In the genomic region with DNA sequence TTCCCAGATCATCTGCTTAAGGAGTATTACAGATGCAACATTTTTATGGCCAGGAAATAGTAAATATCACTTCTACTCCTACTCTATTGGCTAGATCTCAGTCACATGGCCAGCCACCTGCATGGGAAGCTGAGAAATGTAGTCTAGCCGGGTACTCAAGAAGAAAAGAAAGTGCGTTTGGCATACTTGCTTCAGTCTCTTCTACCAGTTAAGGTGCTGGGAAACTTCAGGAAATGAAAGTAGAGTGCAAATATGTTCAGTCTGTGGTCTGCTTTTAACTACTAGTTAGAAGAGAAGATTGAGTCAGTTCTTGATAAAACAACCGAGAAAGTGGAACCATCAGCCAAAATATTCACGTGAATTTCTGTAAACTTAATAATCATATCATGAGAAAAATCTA, we compare ENCODE assay signal across 9 cellular contexts.
A peak's percentile ranks its signal among the peaks of the same experiment; 100 is the strongest.
DNase-seq lines count a peak whose midpoint lies in the region; ATAC-seq and TF ChIP-seq lines count a peak whose summit lies in the region.
"Had no signal": no experiment of that assay in that cellular context is flagged by ENCODE, and none has a peak within 500 bp of the region (broad histone marks: within the 10 kb centered on the region; RNA-seq: fewer than 3 reads in every experiment).

No MANE protein-coding gene starts in this region.

- no peaks in the 10 kb centered on the region for H3K4me1 Mint-ChIP-seq in Calu3 (ENCODE audit: low read depth, unreplicated experiment)

- no TSS peak for BruUV-seq in Calu3 (replicated peaks; lab: Mats Ljungman, UMichigan)

- no peaks in the 10 kb centered on the region for H3K27me3 Mint-ChIP-seq in Calu3 (ENCODE audit: unreplicated experiment)

- no peaks in the 10 kb centered on the region for H3K9me3 Mint-ChIP-seq in Calu3 (ENCODE audit: low read depth, unreplicated experiment)

- H3K36me3 ChIP-seq in vagina, result peaks cover 0 to 6% of the 10 kb centered on the region in 2 donors
- H3K36me3 ChIP-seq: HAP-1 had no signal

- no peak for TF ChIP-seq EP300 in Ishikawa (IDR thresholded peaks at IDR 0.05; ENCODE audit: borderline replicate concordance)

- no peaks in the 10 kb centered on the region for H3K9me3 ChIP-seq in vagina
- H3K9me3 ChIP-seq: HAP-1 had no signal

- peak; percentile 96 for ATAC-seq in GM18858 (IDR thresholded peaks at IDR 0.05; ENCODE audit: unreplicated experiment)
- ATAC-seq in GM21717 (IDR thresholded peaks at IDR 0.05; ENCODE audit: unreplicated experiment), result peak; percentile 96
- peak; percentile 42 for ATAC-seq in left colon

- no peak for TF ChIP-seq POLR2A in vagina (IDR thresholded peaks at IDR 0.05)

- CTCF ChIA-PET in Calu3 (lab: Charles Lee), result no interaction called here

- no peak for TF ChIP-seq CTCF in vagina (IDR thresholded peaks at IDR 0.05)
- no peak for TF ChIP-seq CTCF in Calu3 (IDR thresholded peaks at IDR 0.05; ENCODE audit: unreplicated experiment)

- H3K27me3 ChIP-seq in vagina, result no peaks in the 10 kb centered on the region

- no peak overlapping the region for H3K4me3 Mint-ChIP-seq in Calu3 (ENCODE audit: low read depth, unreplicated experiment)

- H3K4me1 ChIP-seq in vagina, result no peaks in the 10 kb centered on the region
- H3K4me1 ChIP-seq: HAP-1 had no signal

- H3K4me3 ChIP-seq in vagina, result no peak overlapping the region
- H3K4me3 ChIP-seq: HAP-1 had no signal

- TF ChIP-seq RAD21 in Ishikawa (IDR thresholded peaks at IDR 0.05; ENCODE audit: low read depth), result no peak

- H3K27ac Mint-ChIP-seq in Calu3 (ENCODE audit: unreplicated experiment), result no peak overlapping the region

- H3K36me3 Mint-ChIP-seq in Calu3 (ENCODE audit: insufficient read depth, unreplicated experiment), result no peaks in the 10 kb centered on the region

- DNase-seq in left colon (no peak), GM03348 (ENCODE audit: low spot score) (no peak), EL (no peak), vagina (ENCODE audit: extremely low spot score in 2 of 2) (no peak), Calu3 (no peak)

- intact Hi-C loops in left colon (cut with DNase I, micrococcal nuclease), result no loop called here
- intact Hi-C loops in vagina (cut with DNase I), result no loop called here
- intact Hi-C loops in Calu3 (cut with micrococcal nuclease; ENCODE audit: unreplicated experiment), result no loop called here

- H3K27ac ChIP-seq in vagina, result no peak overlapping the region

TF ChIP-seq in Ishikawa, 13 proteins besides CTCF, POLR2A, EP300 and RAD21:
- no peak for TF ChIP-seq EGR1 (IDR thresholded peaks at IDR 0.05)
- TF ChIP-seq, protein P1, sequence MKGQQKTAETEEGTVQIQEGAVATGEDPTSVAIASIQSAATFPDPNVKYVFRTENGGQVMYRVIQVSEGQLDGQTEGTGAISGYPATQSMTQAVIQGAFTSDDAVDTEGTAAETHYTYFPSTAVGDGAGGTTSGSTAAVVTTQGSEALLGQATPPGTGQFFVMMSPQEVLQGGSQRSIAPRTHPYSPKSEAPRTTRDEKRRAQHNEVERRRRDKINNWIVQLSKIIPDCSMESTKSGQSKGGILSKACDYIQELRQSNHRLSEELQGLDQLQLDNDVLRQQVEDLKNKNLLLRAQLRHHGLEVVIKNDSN (IDR thresholded peaks at IDR 0.05), result peak; percentile 69

Comparison
In these comparisons a context has a peak if more than half of its experiments do, and no peak if none do; other contexts are left out.
1. ATAC-seq: peak in every context shown above with its lines; median percentile 96 in GM18858; 96 in GM21717; 42 in left colon.